In the genomic region with DNA sequence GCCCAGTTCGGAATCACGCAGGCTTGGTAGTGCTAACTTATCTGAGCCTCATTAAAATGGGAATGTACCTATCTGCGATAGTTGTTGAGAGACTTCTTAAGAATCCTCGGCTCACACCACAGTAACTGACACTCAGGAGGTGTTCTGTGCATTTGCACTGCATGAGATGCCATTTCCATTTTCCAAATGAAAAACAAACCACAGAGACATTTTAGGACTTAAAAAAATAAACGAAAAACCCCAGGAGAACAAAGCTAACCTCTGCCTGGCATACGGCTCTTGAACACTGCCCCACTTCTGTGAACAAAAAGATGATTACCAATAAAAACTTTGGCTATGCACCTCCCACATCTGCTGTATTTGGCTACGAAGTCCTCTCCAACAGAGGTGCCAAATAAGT, we compare ENCODE assay signal across 30 cellular contexts.
"Had no signal": no experiment of that assay in that cellular context is flagged by ENCODE, and none has a peak within 500 bp of the region (broad histone marks: within the 10 kb centered on the region; RNA-seq: fewer than 3 reads in every experiment).

No MANE protein-coding gene starts in this region.

- DNase-seq: activated B cell treated with CpG ODN at 0.5 μM for 24 hours; activated CD4-positive, alpha-beta T cell treated with anti-CD3 and anti-CD28 coated beads for 48 hours; activated CD4-positive, alpha-beta T cell treated with anti-CD3 and anti-CD28 coated beads, Interleukin-2, amount 50 U/mL, for 1 hour; activated CD4-positive, alpha-beta T cell treated with anti-CD3 and anti-CD28 coated beads, Interleukin-2, amount 50 U/mL, for 48 hours; activated CD8-positive, alpha-beta memory T cell treated with anti-CD3 and anti-CD28 coated beads for 24 hours; activated CD8-positive, alpha-beta T cell treated with anti-CD3 and anti-CD28 coated beads for 36 hours; activated effector memory CD4-positive, alpha-beta T cell treated with anti-CD3 and anti-CD28 coated beads, Interleukin-2, amount 50 U/mL, for 16 hours; activated naive CD4-positive, alpha-beta T cell treated with anti-CD3 and anti-CD28 coated beads for 36 hours; activated naive CD8-positive, alpha-beta T cell treated with anti-CD3 and anti-CD28 coated beads for 36 hours; activated naive CD8-positive, alpha-beta T cell treated with anti-CD3 and anti-CD28 coated beads, Interleukin-2, amount 50 U/mL, for 24 hours; activated T-cell treated with anti-CD3 and anti-CD28 coated beads, Interleukin-2, amount 50 U/mL, for 4 hours; adrenal gland; amygdala; aorta; body of pancreas; central memory CD4-positive, alpha-beta T cell; cerebellar nuclear complex; colonic mucosa; effector CD8-positive, alpha-beta T cell; esophagus squamous epithelium; foreskin keratinocyte; gastrocnemius medialis; glutamatergic neuron; heart left ventricle; T-helper 17 cell; T1000; WERI-Rb-1 had no signal

- H3K4me3 ChIP-seq: adrenal gland, body of pancreas, colonic mucosa, esophagus squamous epithelium, gastrocnemius medialis, heart left ventricle, hepatocyte had no signal

- H3K4me1 ChIP-seq: adrenal gland, body of pancreas, colonic mucosa, esophagus squamous epithelium, foreskin keratinocyte had no signal

- H3K36me3 ChIP-seq: adrenal gland, colonic mucosa, esophagus squamous epithelium, gastrocnemius medialis, heart left ventricle had no signal

- H3K9me3 ChIP-seq: adrenal gland, body of pancreas, colonic mucosa, esophagus squamous epithelium, gastrocnemius medialis, heart left ventricle had no signal

- H3K27ac ChIP-seq: adrenal gland, body of pancreas, colonic mucosa, epithelial cell of prostate, esophagus squamous epithelium, foreskin keratinocyte, gastrocnemius medialis, heart left ventricle, hepatocyte, WERI-Rb-1 had no signal

- ATAC-seq: activated CD4-positive, CD25-positive, alpha-beta regulatory T cell treated with anti-CD3 and anti-CD28 coated beads, Interleukin-2, amount 50 U/mL, for 24 hours; activated CD8-positive, alpha-beta T cell treated with anti-CD3 and anti-CD28 coated beads for 36 hours; activated naive CD8-positive, alpha-beta T cell treated with anti-CD3 and anti-CD28 coated beads, Interleukin-2, amount 50 U/mL, for 24 hours; activated T-cell treated with anti-CD3 and anti-CD28 coated beads, Interleukin-2, amount 50 U/mL, for 4 hours; body of pancreas; foreskin keratinocyte; gastrocnemius medialis; heart left ventricle; T-helper 17 cell had no signal
